In genomic region chr4:173332963-173333657, GRCh38 we compare ENCODE assay signal across 8 cellular contexts. TPM values are rescaled to one million over a fixed set of nuclear protein-coding genes. Genes with fewer than 3 reads are reported as not detected.
A peak's percentile ranks its signal among the peaks of the same experiment; 100 is the strongest.
DNase-seq lines count a peak whose midpoint lies in the region; ATAC-seq and TF ChIP-seq lines count a peak whose summit lies in the region.

No MANE protein-coding gene starts in this region.

- H3K36me3 Mint-ChIP-seq in osteocyte (ENCODE audit: unreplicated experiment), result peaks cover 19% of the 10 kb centered on the region

- H3K27ac ChIP-seq in cardiac muscle cell (peak overlapping the region; percentile 97), epithelial cell of prostate (peak overlapping the region; percentile 91)

- H3K9me3 Mint-ChIP-seq in osteocyte (ENCODE audit: unreplicated experiment), result no peaks in the 10 kb centered on the region

- H3K4me1 ChIP-seq in cardiac muscle cell (ENCODE audit: low read depth), result peaks cover 12% of the 10 kb centered on the region

- peaks cover 45% of the 10 kb centered on the region for H3K4me1 Mint-ChIP-seq in osteocyte (ENCODE audit: unreplicated experiment)

- no peak for ATAC-seq in Right ventricle myocardium inferior
- no peak for ATAC-seq in left lobe of liver

- H3K4me3 Mint-ChIP-seq in osteocyte (ENCODE audit: unreplicated experiment), result peak overlapping the region; percentile 92

- H3K36me3 ChIP-seq in cardiac muscle cell, result peaks cover 34% of the 10 kb centered on the region

- peak overlapping the region; percentile 94 for H3K27ac Mint-ChIP-seq in osteocyte (ENCODE audit: unreplicated experiment)

- DNase-seq in cardiac muscle cell (ENCODE audit: low read depth in 1 of 2, low spot score in 1 of 2), result peak in 1 of 2 donors; percentile 14
- no peak for DNase-seq in Right ventricle myocardium inferior (ENCODE audit: missing footprints)
- no peak for DNase-seq in epithelial cell of prostate (ENCODE audit: low read depth, low spot score)
- no peak for DNase-seq in osteocyte (ENCODE audit: extremely low spot score, unreplicated experiment)
- DNase-seq in left lobe of liver (ENCODE audit: low spot score), result no peak
- DNase-seq in AG20443 (ENCODE audit: low spot score), result no peak
- DNase-seq in NCI-H82 treated with DMSO at 0.1 percent for 48 hours (lab: John Stamatoyannopoulos, UW; ENCODE audit: unreplicated experiment), result no peak

- no peaks in the 10 kb centered on the region for H3K27me3 Mint-ChIP-seq in osteocyte (ENCODE audit: unreplicated experiment)

- intact Hi-C loops in Right ventricle myocardium inferior (cut with DNase I), result loop anchor here (5.0 kb wide), 1 partner anchor 79 kb away; no protein-coding TSS in a partner anchor

- H3K4me3 ChIP-seq in cardiac muscle cell, result peak overlapping the region; percentile 80
- peak overlapping the region; percentile 97 for H3K4me3 ChIP-seq in WI38 (ENCODE audit: low read depth, low read length)

- H3K27me3 ChIP-seq in cardiac muscle cell, result no peaks in the 10 kb centered on the region

- no peaks in the 10 kb centered on the region for H3K9me3 ChIP-seq in cardiac muscle cell (ENCODE audit: low read depth)

- TF ChIP-seq CTCF in cardiac muscle cell (IDR thresholded peaks at IDR 0.05; ENCODE audit: low read depth, low read length), result no peak
- TF ChIP-seq CTCF in WI38 (IDR thresholded peaks at IDR 0.05; ENCODE audit: low read depth, low read length), result no peak
- TF ChIP-seq CTCF in osteocyte (IDR thresholded peaks at IDR 0.05), result no peak

RNA-seq across cellular contexts. Expression of gene HMGB2, which starts 1.0 kb away (rescaled TPM):
- total RNA-seq in cardiac muscle cell (89.0 and 443 TPM in 2 replicates), Right ventricle myocardium inferior (42.1 TPM), osteocyte (51.7 and 56.3 TPM in 2 replicates), left lobe of liver (4.8 TPM)
- polyA plus RNA-seq in cardiac muscle cell, result 195 and 728 TPM in 2 replicates

RNA-seq across cellular contexts. Expression of gene SAP30, which starts 37.6 kb away (rescaled TPM):
- 42.0 and 49.7 TPM in 2 replicates for total RNA-seq in cardiac muscle cell
- 49.4 and 66.1 TPM in 2 replicates for polyA plus RNA-seq in cardiac muscle cell
- total RNA-seq in Right ventricle myocardium inferior, result 14.6 TPM
- total RNA-seq in osteocyte, result 21.8 and 22.8 TPM in 2 replicates
- total RNA-seq in left lobe of liver, result 3.8 TPM
